In genomic region chr7:73964786-73965185, GRCh38 we compare ENCODE assay signal across 20 cellular contexts.
"Had no signal": no experiment of that assay in that cellular context is flagged by ENCODE, and none has a peak within 500 bp of the region (broad histone marks: within the 10 kb centered on the region; RNA-seq: fewer than 3 reads in every experiment).

No MANE protein-coding gene starts in this region.

- ATAC-seq: foreskin keratinocyte, gastroesophageal sphincter, heart left ventricle, left lung, left ventricle myocardium superior, lower lobe of right lung had no signal

- H3K27ac ChIP-seq: coronary artery, dorsolateral prefrontal cortex, esophagus muscularis mucosa, foreskin keratinocyte, gastroesophageal sphincter, heart left ventricle, hepatocyte, left lung, lower lobe of right lung had no signal

- H3K36me3 ChIP-seq: esophagus muscularis mucosa, gastroesophageal sphincter, heart left ventricle, left lung, lower lobe of right lung had no signal

- H3K27me3 ChIP-seq: dorsolateral prefrontal cortex, esophagus muscularis mucosa, foreskin keratinocyte, gastroesophageal sphincter, heart left ventricle, hepatocyte, left lung had no signal

- H3K4me3 Mint-ChIP-seq: immature natural killer cell had no signal

- H3K4me1 Mint-ChIP-seq: immature natural killer cell had no signal

- H3K4me2 ChIP-seq: hepatocyte had no signal

- H3K4me1 ChIP-seq: foreskin keratinocyte, heart left ventricle, left lung, lower lobe of right lung had no signal

- DNase-seq: dermis blood vessel endothelial cell; dorsolateral prefrontal cortex; effector CD4-positive, alpha-beta T cell; effector memory CD4-positive, alpha-beta T cell; foreskin keratinocyte; heart left ventricle; hypothalamus; immature natural killer cell; islet precursor cell; kidney; kidney glomerular epithelial cell; left lung; left ventricle myocardium superior; lower lobe of right lung; mesenchymal stem cell; midbrain had no signal

- H2AFZ ChIP-seq: hepatocyte had no signal

- H3K27ac Mint-ChIP-seq: immature natural killer cell had no signal

- H3K4me3 ChIP-seq: coronary artery, dorsolateral prefrontal cortex, esophagus muscularis mucosa, gastroesophageal sphincter, heart left ventricle, hepatocyte, left lung, lower lobe of right lung had no signal
